In the genomic region with DNA sequence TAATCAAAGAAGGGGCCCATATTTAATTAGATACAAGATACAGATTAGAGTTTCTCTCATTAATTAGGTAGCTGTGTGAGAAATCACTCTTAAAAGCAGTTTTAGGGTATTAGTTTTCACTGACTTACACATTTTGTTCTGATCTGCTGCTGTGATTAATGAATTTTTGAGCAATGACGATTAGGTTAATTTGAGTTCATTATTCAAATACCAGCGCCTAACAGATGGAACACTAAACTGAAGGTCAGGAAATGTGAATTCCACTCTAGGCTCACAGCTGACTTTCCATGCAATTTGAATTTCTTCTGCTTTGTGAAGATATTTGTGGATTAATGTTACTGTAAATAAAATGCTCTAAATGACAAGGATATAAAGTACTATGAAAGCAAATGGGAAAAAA, we compare ENCODE assay signal across 16 cellular contexts.
DNase-seq lines count a peak whose midpoint lies in the region; ATAC-seq and TF ChIP-seq lines count a peak whose summit lies in the region.
"Had no signal": no experiment of that assay in that cellular context is flagged by ENCODE, and none has a peak within 500 bp of the region (broad histone marks: within the 10 kb centered on the region; RNA-seq: fewer than 3 reads in every experiment).

No MANE protein-coding gene starts in this region.

- no peaks in the 10 kb centered on the region for H3K4me1 ChIP-seq in breast epithelium
- H3K4me1 ChIP-seq: left lung had no signal

- H3K27me3 Mint-ChIP-seq in MCF 10A (ENCODE audit: insufficient read depth, unreplicated experiment) (no peaks in the 10 kb centered on the region), brain (no peaks in the 10 kb centered on the region), type B pancreatic cell (no peaks in the 10 kb centered on the region)
- H3K27me3 Mint-ChIP-seq in activated CD4-positive, alpha-beta memory T cell treated with anti-CD3 and anti-CD28 coated beads, Interleukin-2, amount 10 ng/mL, durations not matched to agents 7 days and 5 days: no peaks in the 10 kb centered on the region
- no peaks in the 10 kb centered on the region for H3K27me3 Mint-ChIP-seq in activated CD8-positive, alpha-beta T cell treated with anti-CD3 and anti-CD28 coated beads, Interleukin-2, amount 10 ng/mL, durations not matched to agents 7 days and 5 days (ENCODE audit: low read depth)
- H3K27me3 Mint-ChIP-seq: stimulated activated naive CD8-positive, alpha-beta T cell treated with anti-CD3 and anti-CD28 coated beads, Interleukin-15, amount 100 ng/mL, for 72 hours had no signal

- H3K4me1 Mint-ChIP-seq in MCF 10A (ENCODE audit: insufficient read depth, unreplicated experiment): peaks cover 19% of the 10 kb centered on the region
- H3K4me1 Mint-ChIP-seq in brain: peaks cover 53% of the 10 kb centered on the region
- H3K4me1 Mint-ChIP-seq in type B pancreatic cell (ENCODE audit: unreplicated experiment): peaks cover 34% of the 10 kb centered on the region
- peaks cover 7% of the 10 kb centered on the region for H3K4me1 Mint-ChIP-seq in activated CD4-positive, alpha-beta memory T cell treated with anti-CD3 and anti-CD28 coated beads, Interleukin-2, amount 10 ng/mL, durations not matched to agents 7 days and 5 days
- H3K4me1 Mint-ChIP-seq in activated CD8-positive, alpha-beta T cell treated with anti-CD3 and anti-CD28 coated beads, Interleukin-2, amount 10 ng/mL, durations not matched to agents 7 days and 5 days (ENCODE audit: low read depth): peaks cover 11% of the 10 kb centered on the region

- no peaks in the 10 kb centered on the region for H3K36me3 Mint-ChIP-seq in MCF 10A (ENCODE audit: insufficient read depth, unreplicated experiment)
- H3K36me3 Mint-ChIP-seq in brain: peaks cover 4% of the 10 kb centered on the region
- H3K36me3 Mint-ChIP-seq in type B pancreatic cell: peaks cover 11% of the 10 kb centered on the region
- H3K36me3 Mint-ChIP-seq in activated CD4-positive, alpha-beta memory T cell treated with anti-CD3 and anti-CD28 coated beads, Interleukin-2, amount 10 ng/mL, durations not matched to agents 7 days and 5 days (ENCODE audit: low read depth): no peaks in the 10 kb centered on the region
- no peaks in the 10 kb centered on the region for H3K36me3 Mint-ChIP-seq in activated CD8-positive, alpha-beta T cell treated with anti-CD3 and anti-CD28 coated beads, Interleukin-2, amount 10 ng/mL, durations not matched to agents 7 days and 5 days (ENCODE audit: low read depth)

- H3K9me3 Mint-ChIP-seq in MCF 10A (ENCODE audit: unreplicated experiment) (no peaks in the 10 kb centered on the region), brain (peaks cover 0 to 7% (median 0%) of the 10 kb centered on the region in 5 experiments), type B pancreatic cell (peaks cover 8% of the 10 kb centered on the region)
- no peaks in the 10 kb centered on the region for H3K9me3 Mint-ChIP-seq in activated CD4-positive, alpha-beta memory T cell treated with anti-CD3 and anti-CD28 coated beads, Interleukin-2, amount 10 ng/mL, durations not matched to agents 7 days and 5 days
- H3K9me3 Mint-ChIP-seq in activated CD8-positive, alpha-beta T cell treated with anti-CD3 and anti-CD28 coated beads, Interleukin-2, amount 10 ng/mL, durations not matched to agents 7 days and 5 days (ENCODE audit: insufficient read depth): no peaks in the 10 kb centered on the region
- H3K9me3 Mint-ChIP-seq: stimulated activated naive CD8-positive, alpha-beta T cell treated with anti-CD3 and anti-CD28 coated beads, Interleukin-15, amount 100 ng/mL, for 72 hours had no signal

- H3K9me3 ChIP-seq in breast epithelium: no peaks in the 10 kb centered on the region
- H3K9me3 ChIP-seq: left lung had no signal

- TF ChIP-seq CTCF in MCF 10A (IDR thresholded peaks at IDR 0.05; ENCODE audit: unreplicated experiment) (no peak), breast epithelium (IDR thresholded peaks at IDR 0.05) (no peak), brain (conservative IDR thresholded peaks at IDR 0.05) (no peak), type B pancreatic cell (conservative IDR thresholded peaks at IDR 0.05) (no peak)

- TF ChIP-seq POLR2A in breast epithelium (IDR thresholded peaks at IDR 0.05): no peak

- H3K27ac Mint-ChIP-seq in MCF 10A (ENCODE audit: low read depth, unreplicated experiment): peak overlapping the region; percentile 10
- peak overlapping the region; percentile 84 to 98 (median 97) for H3K27ac Mint-ChIP-seq in brain
- peak overlapping the region; percentile 68 for H3K27ac Mint-ChIP-seq in type B pancreatic cell
- no peak overlapping the region for H3K27ac Mint-ChIP-seq in activated CD4-positive, alpha-beta memory T cell treated with anti-CD3 and anti-CD28 coated beads, Interleukin-2, amount 10 ng/mL, durations not matched to agents 7 days and 5 days
- H3K27ac Mint-ChIP-seq in activated CD8-positive, alpha-beta T cell treated with anti-CD3 and anti-CD28 coated beads, Interleukin-2, amount 10 ng/mL, durations not matched to agents 7 days and 5 days: no peak overlapping the region
- H3K27ac Mint-ChIP-seq: stimulated activated naive CD8-positive, alpha-beta T cell treated with anti-CD3 and anti-CD28 coated beads, Interleukin-15, amount 100 ng/mL, for 72 hours had no signal

- H3K4me3 ChIP-seq in breast epithelium: no peak overlapping the region
- H3K4me3 ChIP-seq: left lung had no signal

- intact Hi-C loops in MCF 10A (cut with micrococcal nuclease): no loop called here
- intact Hi-C loops in breast epithelium (cut with DNase I; ENCODE audit: low total_unique reads): no loop called here

- H3K4me3 Mint-ChIP-seq in MCF 10A (ENCODE audit: unreplicated experiment): no peak overlapping the region
- peak overlapping the region in 3 of 5 experiments; percentile 10 to 70 (median 21) for H3K4me3 Mint-ChIP-seq in brain
- no peak overlapping the region for H3K4me3 Mint-ChIP-seq in type B pancreatic cell
- no peak overlapping the region for H3K4me3 Mint-ChIP-seq in activated CD4-positive, alpha-beta memory T cell treated with anti-CD3 and anti-CD28 coated beads, Interleukin-2, amount 10 ng/mL, durations not matched to agents 7 days and 5 days
- no peak overlapping the region for H3K4me3 Mint-ChIP-seq in activated CD8-positive, alpha-beta T cell treated with anti-CD3 and anti-CD28 coated beads, Interleukin-2, amount 10 ng/mL, durations not matched to agents 7 days and 5 days
- H3K4me3 Mint-ChIP-seq: stimulated activated naive CD8-positive, alpha-beta T cell treated with anti-CD3 and anti-CD28 coated beads, Interleukin-15, amount 100 ng/mL, for 72 hours had no signal

- DNase-seq in MCF 10A (ENCODE audit: unreplicated experiment) (no peak), breast epithelium (ENCODE audit: low spot score in 2 of 2) (no peak), kidney tubule cell (ENCODE audit: low spot score) (peak; percentile 42), type B pancreatic cell (ENCODE audit: extremely low spot score, unreplicated experiment) (no peak), NCI-H526 (lab: John Stamatoyannopoulos, UW) (no peak)
- DNase-seq in activated CD4-positive, alpha-beta memory T cell treated with anti-CD3 and anti-CD28 coated beads, Interleukin-2, amount 10 ng/mL, durations not matched to agents 7 days and 5 days: no peak
- no peak for DNase-seq in activated CD8-positive, alpha-beta T cell treated with anti-CD3 and anti-CD28 coated beads, Interleukin-2, amount 10 ng/mL, durations not matched to agents 7 days and 5 days
- DNase-seq: activated CD8-positive, alpha-beta memory T cell treated with anti-CD3 and anti-CD28 coated beads, Interleukin-2, amount 50 U/mL, for 4 hours; activated naive CD4-positive, alpha-beta T cell treated with Interleukin-2 at 50 U/mL for 16 hours; left lung; NCI-H1092 treated with DMSO at 0.1 percent for 48 hours; posterior cingulate gyrus; stimulated activated naive CD8-positive, alpha-beta T cell treated with anti-CD3 and anti-CD28 coated beads, Interleukin-15, amount 100 ng/mL, for 72 hours; T-helper 2 cell had no signal

- POLR2A ChIA-PET in MCF 10A (lab: Yijun Ruan, JAX): interaction anchor here (0.6 to 3.2 kb wide), 11 partner anchors 44 to 444 kb away, joined by 3 to 11 read pairs (median 5); a partner anchor contains a TSS
- POLR2A ChIA-PET in activated CD4-positive, alpha-beta memory T cell treated with anti-CD3 and anti-CD28 coated beads, Interleukin-2, amount 10 ng/mL, durations not matched to agents 7 days and 5 days (lab: Charles Lee): interaction anchor here (1.7 kb wide), 1 partner anchor 444 kb away, joined by 3 read pairs; a partner anchor contains a TSS
- POLR2A ChIA-PET in activated CD8-positive, alpha-beta T cell treated with anti-CD3 and anti-CD28 coated beads, Interleukin-2, amount 10 ng/mL, durations not matched to agents 7 days and 5 days (lab: Charles Lee): no interaction called here

- CTCF ChIA-PET in MCF 10A (lab: Yijun Ruan, JAX): interaction anchor here (0.6 to 1.0 kb wide), 2 partner anchors 77 to 79 kb away, joined by 4 read pairs; no protein-coding TSS in a partner anchor
- CTCF ChIA-PET in activated CD4-positive, alpha-beta memory T cell treated with anti-CD3 and anti-CD28 coated beads, Interleukin-2, amount 10 ng/mL, durations not matched to agents 7 days and 5 days (lab: Charles Lee): no interaction called here
- CTCF ChIA-PET in activated CD8-positive, alpha-beta T cell treated with anti-CD3 and anti-CD28 coated beads, Interleukin-2, amount 10 ng/mL, durations not matched to agents 7 days and 5 days (lab: Charles Lee): interaction anchor here (1.4 kb wide), 1 partner anchor 445 kb away, joined by 7 read pairs; no protein-coding TSS in a partner anchor

- H3K27ac ChIP-seq in breast epithelium: no peak overlapping the region
- H3K27ac ChIP-seq: left lung had no signal

- BruUV-seq in MCF 10A (replicated peaks; lab: Mats Ljungman, UMichigan): no TSS peak

- ATAC-seq in activated CD8-positive, alpha-beta T cell treated with anti-CD3 and anti-CD28 coated beads, Interleukin-2, amount 10 ng/mL, durations not matched to agents 7 days and 5 days: no peak
- ATAC-seq: left lung; Right ventricle myocardium inferior; stimulated activated naive CD8-positive, alpha-beta T cell treated with anti-CD3 and anti-CD28 coated beads, Interleukin-15, amount 100 ng/mL, for 72 hours had no signal

- H3K27me3 ChIP-seq in breast epithelium: no peaks in the 10 kb centered on the region
- H3K27me3 ChIP-seq: left lung had no signal

- no peaks in the 10 kb centered on the region for H3K36me3 ChIP-seq in breast epithelium
- H3K36me3 ChIP-seq: left lung had no signal

Comparison
In these comparisons a context has a peak if more than half of its experiments do, and no peak if none do; other contexts are left out.
1. H3K27ac Mint-ChIP-seq: peak in MCF 10A (single experiment), brain (5 of 5) and type B pancreatic cell (single experiment); none in activated CD4-positive, alpha-beta memory T cell treated with anti-CD3 and anti-CD28 coated beads, Interleukin-2, amount 10 ng/mL, durations not matched to agents 7 days and 5 days (single experiment) and activated CD8-positive, alpha-beta T cell treated with anti-CD3 and anti-CD28 coated beads, Interleukin-2, amount 10 ng/mL, durations not matched to agents 7 days and 5 days (single experiment).
2. H3K4me3 Mint-ChIP-seq: peak in brain (3 of 5); none in MCF 10A (single experiment), type B pancreatic cell (single experiment), activated CD4-positive, alpha-beta memory T cell treated with anti-CD3 and anti-CD28 coated beads, Interleukin-2, amount 10 ng/mL, durations not matched to agents 7 days and 5 days (single experiment) and activated CD8-positive, alpha-beta T cell treated with anti-CD3 and anti-CD28 coated beads, Interleukin-2, amount 10 ng/mL, durations not matched to agents 7 days and 5 days (single experiment).